ENCODE assay signal across 1 cellular context in genomic region chr4:151430737-151431457, GRCh38.
TF ChIP-seq lines count a peak whose summit lies in the region.

No MANE protein-coding gene starts in this region.

TF ChIP-seq in H1, 55 proteins besides CTCF, POLR2A, EP300 and RAD21 (continued from another document):
- TF ChIP-seq CTBP2 (IDR thresholded peaks at IDR 0.05; ENCODE audit: borderline replicate concordance, insufficient read depth, insufficient read length, low read length): no peak
- no peak for TF ChIP-seq ZNF274 (IDR thresholded peaks at IDR 0.05; ENCODE audit: borderline replicate concordance, extremely low read depth, low read length)
- no peak for TF ChIP-seq SUZ12 (IDR thresholded peaks at IDR 0.05; ENCODE audit: low read length)
- TF ChIP-seq RBBP5 (IDR thresholded peaks at IDR 0.05; ENCODE audit: borderline replicate concordance, low read depth, low read length): no peak
- no peak for TF ChIP-seq FOSL1 (IDR thresholded peaks at IDR 0.05; ENCODE audit: insufficient read depth, low read depth, low read length)
TF ChIP-seq in H1: peak in this region for 0.
